Comparison of ENCODE assay signal across 18 cellular contexts in the genomic region with DNA sequence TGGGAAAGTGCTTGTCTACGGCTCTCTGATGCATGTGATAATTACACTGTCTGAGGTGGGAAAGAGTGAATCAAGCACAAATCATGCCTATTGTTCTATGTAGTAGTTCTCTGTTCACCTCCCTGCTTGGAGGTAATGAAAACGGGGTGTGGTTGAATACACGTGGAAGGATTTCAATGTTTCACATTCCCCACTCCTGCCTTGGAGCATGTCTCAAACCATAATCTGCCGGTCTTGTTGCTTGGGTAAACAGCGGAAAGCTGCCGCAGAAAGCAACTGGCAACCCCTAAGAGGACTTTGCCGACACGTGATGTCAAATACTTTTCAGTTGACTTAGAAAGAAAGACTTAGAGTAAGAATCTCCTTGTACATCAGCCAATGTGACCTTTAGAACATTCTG.
"Had no signal": no experiment of that assay in that cellular context is flagged by ENCODE, and none has a peak within 500 bp of the region (broad histone marks: within the 10 kb centered on the region; RNA-seq: fewer than 3 reads in every experiment).

No MANE protein-coding gene starts in this region.

- ATAC-seq: activated CD4-positive, alpha-beta T cell treated with anti-CD3 and anti-CD28 coated beads for 36 hours; left cardiac atrium; WTC11 had no signal

- H3K27me3 ChIP-seq: right atrium auricular region, tibial artery, uterus had no signal

- FAIRE-seq: TTC549 had no signal

- H3K36me3 ChIP-seq: right atrium auricular region, tibial artery, uterus had no signal

- H3K4me3 ChIP-seq: dorsolateral prefrontal cortex, lung, right atrium auricular region, tibial artery, uterus had no signal

- DNase-seq: activated CD4-positive, alpha-beta T cell treated with anti-CD3 and anti-CD28 coated beads for 36 hours; activated CD4-positive, alpha-beta T cell treated with anti-CD3 and anti-CD28 coated beads, Interleukin-2, amount 50 U/mL, for 48 hours; activated naive CD4-positive, alpha-beta T cell; activated naive CD8-positive, alpha-beta T cell treated with anti-CD3 and anti-CD28 coated beads, Interleukin-2, amount 10 ng/mL, durations not matched to agents 7 days and 5 days; activated T-cell treated with anti-CD3 and anti-CD28 coated beads for 4 hours; amygdala; dorsolateral prefrontal cortex; left cardiac atrium; posterior cingulate gyrus; stimulated activated CD4-positive, alpha-beta T cell treated with anti-CD3 and anti-CD28 coated beads, Interleukin-2, amount 100 ng/mL, for 24 hours; stimulated activated naive CD4-positive, alpha-beta T cell treated with Interleukin-2 at 50 U/mL for 16 hours; substantia nigra; tibial artery; uterus had no signal

- H3K4me1 ChIP-seq: uterus had no signal

- H3K27ac ChIP-seq: dorsolateral prefrontal cortex, right atrium auricular region, tibial artery, uterus had no signal

- H3K9me3 ChIP-seq: right atrium auricular region, tibial artery, uterus had no signal
